In the genomic region with DNA sequence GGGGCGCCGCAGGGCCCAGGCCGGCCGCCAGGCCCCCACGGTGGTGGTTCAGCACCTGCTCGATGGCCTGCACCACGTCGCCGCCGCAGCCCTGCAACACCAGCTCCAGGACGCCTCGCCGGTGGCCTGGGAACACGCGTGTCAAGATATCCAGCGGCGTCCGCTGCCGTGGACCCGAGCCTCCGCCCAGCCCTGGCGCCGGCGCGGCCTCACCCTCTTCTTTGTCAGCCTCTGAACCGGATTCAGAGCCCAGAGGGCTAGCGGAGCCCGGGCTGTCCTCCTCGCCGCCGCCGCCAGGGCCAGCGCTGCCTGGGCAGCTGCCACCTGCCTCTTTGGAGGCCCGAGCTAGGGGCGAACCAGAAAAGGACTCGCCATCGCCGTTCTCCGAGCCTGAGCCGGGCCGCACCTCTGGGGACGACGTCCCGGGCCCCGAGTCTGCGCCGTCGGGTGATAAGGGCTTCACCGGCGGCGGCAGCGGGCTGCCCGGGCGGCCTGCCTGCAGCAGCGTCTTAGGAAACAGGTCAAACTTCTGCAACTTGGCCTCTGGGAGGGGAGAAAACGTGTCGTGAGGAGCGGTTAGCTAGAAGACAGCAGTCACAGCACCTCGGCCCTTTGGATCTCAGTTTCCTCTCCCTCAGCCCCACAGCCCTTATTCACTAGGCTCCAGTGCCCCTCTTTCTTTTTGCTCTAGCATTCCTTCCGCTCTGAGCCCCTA, we compare ENCODE assay signal across 9 cellular contexts. TPM values are rescaled to one million over a fixed set of nuclear protein-coding genes. Genes with fewer than 3 reads are reported as not detected.
DNase-seq lines count a peak whose midpoint lies in the region; ATAC-seq and TF ChIP-seq lines count a peak whose summit lies in the region.
"Had no signal": no experiment of that assay in that cellular context is flagged by ENCODE, and none has a peak within 500 bp of the region (broad histone marks: within the 10 kb centered on the region; RNA-seq: fewer than 3 reads in every experiment).

No MANE protein-coding gene starts in this region.

- no peak for TF ChIP-seq CTCF in foreskin keratinocyte (conservative IDR thresholded peaks at IDR 0.05)

- no peak overlapping the region for H3K27ac ChIP-seq in foreskin keratinocyte

- DNase-seq in GF-D8 (lab: John Stamatoyannopoulos, UW) (peak; percentile 18), RPMI7951 (ENCODE audit: low read depth) (peak; percentile 16), foreskin keratinocyte (no peak), retina (peak; percentile 84), DMS153 (lab: John Stamatoyannopoulos, UW) (no peak), SHP77 treated with DMSO at 0.1 percent for 48 hours (lab: John Stamatoyannopoulos, UW) (no peak)

- peaks cover 100% of the 10 kb centered on the region for H3K27me3 ChIP-seq in foreskin keratinocyte

- H3K4me1 ChIP-seq in foreskin keratinocyte = peaks cover 2% of the 10 kb centered on the region

- ATAC-seq in foreskin keratinocyte (peak; percentile 52), HG03095 (IDR thresholded peaks at IDR 0.05; ENCODE audit: unreplicated experiment) (no peak), GM19328 (IDR thresholded peaks at IDR 0.05; ENCODE audit: unreplicated experiment) (no peak)

RNA-seq across cellular contexts. Expression of gene DMRTA2, which starts 3.9 kb away (rescaled TPM):
- total RNA-seq in RPMI7951 (2014; rRNA removed; shearing (Covaris generic)) = 0.12 and 0.20 TPM in 2 replicates
- not detected in 2 replicates for total RNA-seq in foreskin keratinocyte
- not detected in 2 replicates for polyA plus RNA-seq in foreskin keratinocyte
- total RNA-seq: epithelial cell of proximal tubule had no signal

Comparison
In these comparisons a context has a peak if more than half of its experiments do, and no peak if none do; other contexts are left out.
1. DNase-seq: peak in GF-D8 (single experiment), RPMI7951 (single experiment) and retina (single experiment); none in foreskin keratinocyte (0 of 2), DMS153 (single experiment) and SHP77 treated with DMSO at 0.1 percent for 48 hours (single experiment).